ENCODE assay signal across 8 cellular contexts in the genomic region with DNA sequence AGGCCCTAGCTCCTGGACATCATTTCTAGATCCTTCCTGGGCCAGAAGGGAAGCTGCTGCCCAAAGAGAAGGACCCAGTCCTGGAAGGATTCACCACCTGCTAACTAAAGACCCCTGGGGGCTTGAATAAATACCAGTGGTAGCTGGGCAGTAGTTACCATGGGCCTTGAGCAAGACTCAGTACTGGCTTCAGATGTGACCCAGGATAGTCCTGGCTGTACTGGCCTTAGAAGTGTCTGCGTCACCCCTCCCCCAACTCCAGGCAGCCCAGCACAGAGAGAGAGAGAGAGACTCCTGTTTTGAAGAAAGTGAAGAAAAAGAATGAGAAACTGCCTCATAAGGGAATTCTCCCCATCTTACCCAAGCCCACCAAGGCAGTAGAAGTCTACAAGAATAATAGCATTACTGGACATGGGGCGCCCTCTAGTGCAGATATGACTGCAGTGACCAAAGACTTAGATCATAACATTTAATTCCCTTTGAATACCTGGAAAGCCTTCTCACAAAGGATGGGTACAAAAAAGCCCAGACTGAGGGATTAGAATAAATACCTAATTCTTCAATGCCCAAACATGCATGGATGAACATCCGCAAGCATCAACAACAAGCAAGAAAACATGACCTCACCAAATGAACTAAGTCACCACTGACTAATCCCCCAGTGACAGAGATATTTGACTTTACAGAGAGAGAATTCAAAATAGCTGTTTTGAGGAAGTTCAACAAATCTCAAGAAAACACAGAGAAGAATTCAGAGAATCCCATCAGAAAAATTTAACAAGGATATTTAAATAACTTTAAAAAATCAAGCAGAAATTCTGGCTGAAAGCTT.
DNase-seq lines count a peak whose midpoint lies in the region; ATAC-seq and TF ChIP-seq lines count a peak whose summit lies in the region.

No MANE protein-coding gene starts in this region.

- DNase-seq in DMS79 treated with DMSO at 0.1 percent for 48 hours (lab: John Stamatoyannopoulos, UW) (peak; percentile 26), HFF-Myc (ENCODE audit: extremely low read depth, low read depth) (no peak), NCI-H460 (ENCODE audit: extremely low read depth, low read depth) (peak; percentile 41), fibroblast of the conjunctiva (ENCODE audit: low read depth) (peak; percentile 26), putamen (ENCODE audit: low spot score) (peak; percentile 11)
- DNase-seq in activated CD4-positive, alpha-beta memory T cell treated with anti-CD3 and anti-CD28 coated beads, Interleukin-2, amount 10 ng/mL, durations not matched to agents 7 days and 5 days, result peak; percentile 37

- peaks cover 5% of the 10 kb centered on the region for H3K27me3 Mint-ChIP-seq in activated CD4-positive, alpha-beta memory T cell treated with anti-CD3 and anti-CD28 coated beads, Interleukin-2, amount 10 ng/mL, durations not matched to agents 7 days and 5 days

- peak; percentile 64 for TF ChIP-seq CTCF in HFF-Myc (IDR thresholded peaks at IDR 0.05; ENCODE audit: low read depth, low read length, missing control alignments)

- no peak for ATAC-seq in GM18505 (IDR thresholded peaks at IDR 0.05; ENCODE audit: unreplicated experiment)
- ATAC-seq in GM21723 (IDR thresholded peaks at IDR 0.05; ENCODE audit: unreplicated experiment), result no peak

- H3K27ac Mint-ChIP-seq in activated CD4-positive, alpha-beta memory T cell treated with anti-CD3 and anti-CD28 coated beads, Interleukin-2, amount 10 ng/mL, durations not matched to agents 7 days and 5 days, result no peak overlapping the region

- CTCF ChIA-PET in activated CD4-positive, alpha-beta memory T cell treated with anti-CD3 and anti-CD28 coated beads, Interleukin-2, amount 10 ng/mL, durations not matched to agents 7 days and 5 days (lab: Charles Lee), result interaction anchor here (0.9 to 2.1 kb wide), 3 partner anchors 357 to 797 kb away, joined by 3 to 10 read pairs (median 9); no protein-coding TSS in a partner anchor

- H3K4me3 ChIP-seq in HFF-Myc (replicated peaks; ENCODE audit: low read depth, low read length), result no peak overlapping the region

- H3K9me3 Mint-ChIP-seq in activated CD4-positive, alpha-beta memory T cell treated with anti-CD3 and anti-CD28 coated beads, Interleukin-2, amount 10 ng/mL, durations not matched to agents 7 days and 5 days, result no peaks in the 10 kb centered on the region

- H3K4me3 Mint-ChIP-seq in activated CD4-positive, alpha-beta memory T cell treated with anti-CD3 and anti-CD28 coated beads, Interleukin-2, amount 10 ng/mL, durations not matched to agents 7 days and 5 days, result no peak overlapping the region

- no peaks in the 10 kb centered on the region for H3K4me1 Mint-ChIP-seq in activated CD4-positive, alpha-beta memory T cell treated with anti-CD3 and anti-CD28 coated beads, Interleukin-2, amount 10 ng/mL, durations not matched to agents 7 days and 5 days

- TF ChIP-seq POLR2A in GM18505 (IDR thresholded peaks at IDR 0.05; ENCODE audit: borderline replicate concordance, extremely low read depth, insufficient read depth, insufficient read length), result no peak

- H3K36me3 Mint-ChIP-seq in activated CD4-positive, alpha-beta memory T cell treated with anti-CD3 and anti-CD28 coated beads, Interleukin-2, amount 10 ng/mL, durations not matched to agents 7 days and 5 days (ENCODE audit: low read depth), result no peaks in the 10 kb centered on the region

- POLR2A ChIA-PET in activated CD4-positive, alpha-beta memory T cell treated with anti-CD3 and anti-CD28 coated beads, Interleukin-2, amount 10 ng/mL, durations not matched to agents 7 days and 5 days (lab: Charles Lee), result no interaction called here
